In genomic region chr4:156705291-156705690, GRCh38 we compare ENCODE assay signal across 23 cellular contexts.
A peak's percentile ranks its signal among the peaks of the same experiment; 100 is the strongest.
DNase-seq lines count a peak whose midpoint lies in the region; ATAC-seq, FAIRE-seq and TF ChIP-seq lines count a peak whose summit lies in the region.
"Had no signal": no experiment of that assay in that cellular context is flagged by ENCODE, and none has a peak within 500 bp of the region (broad histone marks: within the 10 kb centered on the region; RNA-seq: fewer than 3 reads in every experiment).

No MANE protein-coding gene starts in this region.

- H3K4me3 ChIP-seq in IMR-90 (ENCODE audit: insufficient read depth, low read depth, low read length) (no peak overlapping the region), astrocyte (ENCODE audit: insufficient read depth, low read depth, low read length) (no peak overlapping the region), right lobe of liver (no peak overlapping the region)
- H3K4me3 ChIP-seq: MG63, SJCRH30 had no signal

- H3K4me1 Mint-ChIP-seq in astrocyte (ENCODE audit: low read depth, unreplicated experiment) (peaks cover 7% of the 10 kb centered on the region), nephron (peaks cover 11% of the 10 kb centered on the region)
- H3K4me1 Mint-ChIP-seq: naive thymus-derived CD8-positive, alpha-beta T cell; stimulated activated memory B cell treated with anti-CD40 and anti-IgM and Interleukin-4, amounts not matched to agents 10 μg/mL and 1 μg/mL and 100 μg/mL, for 72 hours; WTC11 had no signal

- H3K9me1 ChIP-seq in IMR-90 (ENCODE audit: insufficient read depth, low read length) = no peaks in the 10 kb centered on the region

- H3K9me3 ChIP-seq in IMR-90 (ENCODE audit: control insufficient read depth, insufficient read depth, low read length) = no peaks in the 10 kb centered on the region
- H3K9me3 ChIP-seq in astrocyte (ENCODE audit: insufficient read depth, low read depth, low read length) = no peaks in the 10 kb centered on the region
- no peaks in the 10 kb centered on the region for H3K9me3 ChIP-seq in right lobe of liver
- H3K9me3 ChIP-seq: MG63, SJCRH30 had no signal

- H3K18ac ChIP-seq in IMR-90 (ENCODE audit: low read depth, low read length) = peak overlapping the region; percentile 59; the same call in 1 of the 2 replicates

- 0 out of 2 replicates have a peak overlapping the region, but pooled peaks have one; percentile 26 for H2BK20ac ChIP-seq in IMR-90 (ENCODE audit: low read depth, low read length)

- H4K20me1 ChIP-seq in IMR-90 (ENCODE audit: insufficient read depth, low read length) (no peaks in the 10 kb centered on the region), astrocyte (ENCODE audit: insufficient read depth, low read length) (no peaks in the 10 kb centered on the region)

- no peak overlapping the region for H3K56ac ChIP-seq in IMR-90 (ENCODE audit: extremely low read depth, insufficient read depth, low read length)

- H4K5ac ChIP-seq in IMR-90 (ENCODE audit: low read depth, low read length) = no peak overlapping the region

- dilution Hi-C loops in IMR-90 (cut with HindIII; ENCODE audit: low sequenced_read_pairs, unreplicated experiment) = no loop called here

- TF ChIP-seq POLR2A in IMR-90 (IDR thresholded peaks at IDR 0.05; ENCODE audit: low read depth, low read length) (no peak), right lobe of liver (IDR thresholded peaks at IDR 0.05) (no peak)

- H3K4me3 Mint-ChIP-seq in astrocyte (ENCODE audit: unreplicated experiment) = no peak overlapping the region
- H3K4me3 Mint-ChIP-seq in nephron = no peak overlapping the region
- H3K4me3 Mint-ChIP-seq: CD8-positive, alpha-beta T cell; naive thymus-derived CD8-positive, alpha-beta T cell; stimulated activated memory B cell treated with anti-CD40 and anti-IgM and Interleukin-4, amounts not matched to agents 10 μg/mL and 1 μg/mL and 100 μg/mL, for 72 hours; WTC11 had no signal

- FAIRE-seq in astrocyte (lab: Jason Lieb, UNC) = peak; percentile 58
- FAIRE-seq: HepG2 had no signal

- H2AK9ac ChIP-seq in IMR-90 (replicated peaks; ENCODE audit: low read depth, low read length, poor library complexity) = no peak overlapping the region

- in situ Hi-C loops in IMR-90 (cut with MboI; ENCODE audit: low sequenced_read_pairs) = no loop called here

- H3K36me3 ChIP-seq in IMR-90 (ENCODE audit: control insufficient read depth, insufficient read depth, low read length) (no peaks in the 10 kb centered on the region), astrocyte (ENCODE audit: insufficient read depth, low read length) (no peaks in the 10 kb centered on the region), right lobe of liver (no peaks in the 10 kb centered on the region)
- H3K36me3 ChIP-seq: MG63, SJCRH30 had no signal

- H3K9me3 Mint-ChIP-seq in astrocyte (ENCODE audit: unreplicated experiment) (peaks cover 3% of the 10 kb centered on the region), nephron (no peaks in the 10 kb centered on the region)
- H3K9me3 Mint-ChIP-seq: stimulated activated memory B cell treated with anti-CD40 and anti-IgM and Interleukin-4, amounts not matched to agents 10 μg/mL and 1 μg/mL and 100 μg/mL, for 72 hours; WTC11 had no signal

- H2BK120ac ChIP-seq in IMR-90 (ENCODE audit: low read depth, low read length) = no peak overlapping the region

- CTCF ChIA-PET in IMR-90 (lab: Yijun Ruan, JAX) = interaction anchor here (0.6 to 0.7 kb wide), 2 partner anchors 10 to 348 kb away, joined by 4 to 5 read pairs; no protein-coding TSS in a partner anchor

- no peak for TF ChIP-seq RAD21 in IMR-90 (IDR thresholded peaks at IDR 0.05; ENCODE audit: low read length)

- H3K4ac ChIP-seq in IMR-90 (ENCODE audit: low read depth, low read length) = peak overlapping the region; percentile 43; the same call in 1 of the 2 replicates

- WGBS in IMR-90 (ENCODE audit: extremely low coverage in 2 of 2, insufficient read length in 1 of 2), 2 experiments = no CpG with 5 or more reads among the region's 1 CpG
- 0% methylated on average over 1 of the region's 1 CpG for WGBS in right lobe of liver (ENCODE audit: insufficient coverage, low coverage, low lambda C conversion rate, missing lambda C conversion rate)

- DNase-seq in Daoy (ENCODE audit: low read depth) (peak; percentile 6), IMR-90 (peak; percentile 47), astrocyte (ENCODE audit: low read depth) (peak; percentile 74), NCI-H69 (lab: John Stamatoyannopoulos, UW) (no peak), right lobe of liver (no peak)
- DNase-seq: activated CD4-positive, alpha-beta T cell treated with anti-CD3 and anti-CD28 coated beads, Interleukin-2, amount 50 U/mL, for 48 hours; activated effector memory CD4-positive, alpha-beta T cell treated with Interleukin-2 at 50 U/mL for 16 hours; caudate nucleus; CD8-positive, alpha-beta T cell; left colon; MG63; naive thymus-derived CD8-positive, alpha-beta T cell; NCI-H2171 treated with DMSO at 0.1 percent for 48 hours; SJCRH30; stimulated activated CD4-positive, alpha-beta T cell treated with anti-CD3 and anti-CD28 coated beads, Interleukin-1b, Interleukin-23, amount 100 ng/mL, for 48 hours had no signal

- BruUV-seq in IMR-90 (replicated peaks; lab: Mats Ljungman, UMichigan) = no TSS peak

- H3K27me3 Mint-ChIP-seq in astrocyte (ENCODE audit: low read depth, unreplicated experiment) (no peaks in the 10 kb centered on the region), nephron (ENCODE audit: low read depth) (no peaks in the 10 kb centered on the region)
- H3K27me3 Mint-ChIP-seq: naive thymus-derived CD8-positive, alpha-beta T cell; stimulated activated memory B cell treated with anti-CD40 and anti-IgM and Interleukin-4, amounts not matched to agents 10 μg/mL and 1 μg/mL and 100 μg/mL, for 72 hours had no signal

- H3K4me1 ChIP-seq in IMR-90 (ENCODE audit: control insufficient read depth, insufficient read depth, low read length) (no peaks in the 10 kb centered on the region; the same call in 1 of the 2 replicates), astrocyte (ENCODE audit: insufficient read depth, low read length) (no peaks in the 10 kb centered on the region), right lobe of liver (no peaks in the 10 kb centered on the region)
- H3K4me1 ChIP-seq: parathyroid adenoma had no signal

- no peaks in the 10 kb centered on the region for H3K36me3 Mint-ChIP-seq in astrocyte (ENCODE audit: low read depth, unreplicated experiment)
- H3K36me3 Mint-ChIP-seq in nephron (ENCODE audit: low read depth) = no peaks in the 10 kb centered on the region
- H3K36me3 Mint-ChIP-seq: CD8-positive, alpha-beta T cell; naive thymus-derived CD8-positive, alpha-beta T cell; stimulated activated memory B cell treated with anti-CD40 and anti-IgM and Interleukin-4, amounts not matched to agents 10 μg/mL and 1 μg/mL and 100 μg/mL, for 72 hours; WTC11 had no signal

- H3K4me2 ChIP-seq in IMR-90 (ENCODE audit: low read depth, low read length) (no peak overlapping the region), astrocyte (ENCODE audit: low read length) (peak overlapping the region; percentile 34)

- H3K27ac Mint-ChIP-seq in astrocyte (ENCODE audit: unreplicated experiment) (no peak overlapping the region), nephron (peak overlapping the region in 2 of 3 experiments; percentile 22 to 46)
- H3K27ac Mint-ChIP-seq: CD8-positive, alpha-beta T cell; naive thymus-derived CD8-positive, alpha-beta T cell; stimulated activated memory B cell treated with anti-CD40 and anti-IgM and Interleukin-4, amounts not matched to agents 10 μg/mL and 1 μg/mL and 100 μg/mL, for 72 hours; WTC11 had no signal

- POLR2A ChIA-PET in IMR-90 (lab: Charles Lee; ENCODE audit: unreplicated experiment) = no interaction called here

- H3K27ac ChIP-seq in IMR-90 (ENCODE audit: insufficient read depth, low read length) (no peak overlapping the region), astrocyte (ENCODE audit: low read depth, low read length) (no peak overlapping the region), right lobe of liver (no peak overlapping the region)
- H3K27ac ChIP-seq: parathyroid adenoma, SJCRH30 had no signal

- ATAC-seq in IMR-90 (ENCODE audit: low read depth) (peak; percentile 72), right lobe of liver (no peak), GM21576 (IDR thresholded peaks at IDR 0.05; ENCODE audit: unreplicated experiment) (no peak), esophagus mucosa (no peak)
- ATAC-seq: CD8-positive, alpha-beta T cell; HCT116; HepG2; left colon; naive thymus-derived CD8-positive, alpha-beta T cell; stimulated activated memory B cell treated with anti-CD40 and anti-IgM and Interleukin-4, amounts not matched to agents 10 μg/mL and 1 μg/mL and 100 μg/mL, for 72 hours; WTC11 had no signal

- H4K91ac ChIP-seq in IMR-90 (ENCODE audit: insufficient read depth, low read depth, low read length) = no peak overlapping the region

- H2AFZ ChIP-seq in IMR-90 (replicated peaks; ENCODE audit: low read length, poor library complexity) (no peak overlapping the region), astrocyte (ENCODE audit: low read depth, low read length) (no peak overlapping the region)
- H2AFZ ChIP-seq: parathyroid adenoma had no signal

- H4K8ac ChIP-seq in IMR-90 (ENCODE audit: low read depth in 2 of 2, low read length in 2 of 2) = no peak overlapping the region

- H3K27me3 ChIP-seq in IMR-90 (ENCODE audit: control insufficient read depth, insufficient read depth, low read length) (no peaks in the 10 kb centered on the region), astrocyte (ENCODE audit: insufficient read depth, low read length) (no peaks in the 10 kb centered on the region), right lobe of liver (no peaks in the 10 kb centered on the region)
- H3K27me3 ChIP-seq: MG63, SJCRH30 had no signal

- no peak overlapping the region for H2AK5ac ChIP-seq in IMR-90 (ENCODE audit: low read depth, low read length)

- no peak overlapping the region for H3K23ac ChIP-seq in IMR-90 (ENCODE audit: low read depth, low read length)

- H3K14ac ChIP-seq in IMR-90 (replicated peaks; ENCODE audit: low read depth, low read length) = 0 out of 2 replicates have a peak overlapping the region, but pooled peaks have one; percentile 7

- H2BK5ac ChIP-seq in IMR-90 (ENCODE audit: low read depth, low read length, poor library complexity, severe bottlenecking) = peak overlapping the region; percentile 18

- TF ChIP-seq CTCF in IMR-90 (conservative IDR thresholded peaks at IDR 0.05; ENCODE audit: low read depth, low read length) = no peak
- TF ChIP-seq CTCF in astrocyte (IDR thresholded peaks at IDR 0.05; ENCODE audit: insufficient read depth, low read depth, low read length) = no peak
- no peak for TF ChIP-seq CTCF in nephron (IDR thresholded peaks at IDR 0.05; ENCODE audit: unreplicated experiment in 3 of 3)
- no peak for TF ChIP-seq CTCF in right lobe of liver (IDR thresholded peaks at IDR 0.05)

- no peaks in the 10 kb centered on the region for H3K79me1 ChIP-seq in IMR-90 (ENCODE audit: low read depth in 1 of 2, low read length in 2 of 2)

- no peak overlapping the region for H3K9ac ChIP-seq in IMR-90 (ENCODE audit: low read depth, low read length)
- no peak overlapping the region for H3K9ac ChIP-seq in astrocyte (ENCODE audit: low read length)
- H3K9ac ChIP-seq: parathyroid adenoma had no signal

- intact Hi-C loops in IMR-90 (cut with micrococcal nuclease) = no loop called here
- intact Hi-C loops in right lobe of liver (cut with DNase I) = no loop called here

- H3K79me2 ChIP-seq in astrocyte (ENCODE audit: insufficient read depth, low read length) = no peaks in the 10 kb centered on the region
- H3K79me2 ChIP-seq: parathyroid adenoma had no signal

- 0 out of 3 replicates have a peak overlapping the region, but pooled peaks have one; percentile 7 for H2BK15ac ChIP-seq in IMR-90 (ENCODE audit: low read depth, low read length)

Comparison
In these comparisons a context has a peak if more than half of its experiments do, and no peak if none do; other contexts are left out.
1. DNase-seq: peak in Daoy (single experiment), IMR-90 (single experiment) and astrocyte (single experiment); none in NCI-H69 (single experiment) and right lobe of liver (0 of 3).